Comparison of ENCODE assay signal across 8 cellular contexts in genomic region chr17:77542551-77543490, GRCh38.
DNase-seq lines count a peak whose midpoint lies in the region; ATAC-seq and FAIRE-seq lines count a peak whose summit lies in the region.

No MANE protein-coding gene starts in this region.

- no peak overlapping the region for H3K27ac ChIP-seq in mesendoderm (ENCODE audit: low read depth, low read length)

- no peak overlapping the region for H3K4ac ChIP-seq in mesendoderm (ENCODE audit: low read depth, low read length)

- H3K23ac ChIP-seq in mesendoderm (ENCODE audit: low read length), result no peak overlapping the region

- H4K8ac ChIP-seq in mesendoderm (ENCODE audit: low read depth, low read length), result no peak overlapping the region

- no peaks in the 10 kb centered on the region for H3K79me2 ChIP-seq in mesendoderm (ENCODE audit: control insufficient read depth, insufficient read depth, low read length)

- no CpG with 5 or more reads among the region's 13 CpGs for WGBS in mesendoderm (ENCODE audit: extremely low coverage, insufficient coverage, low lambda C conversion rate)

- no peak overlapping the region for H2BK15ac ChIP-seq in mesendoderm (replicated peaks; ENCODE audit: low read depth)

- no peaks in the 10 kb centered on the region for H3K79me1 ChIP-seq in mesendoderm (ENCODE audit: low read length)

- H3K4me3 ChIP-seq in mesendoderm (ENCODE audit: low read length), result no peak overlapping the region

- H3K56ac ChIP-seq in mesendoderm (ENCODE audit: low read length), result no peak overlapping the region

- no peak overlapping the region for H3K18ac ChIP-seq in mesendoderm (ENCODE audit: low read length)

- FAIRE-seq in endometrium (lab: Jason Lieb, UNC), result peak; percentile 43

- DNase-seq in CD1c-positive myeloid dendritic cell (ENCODE audit: extremely low spot score) (peak; percentile 83), HS-5 (ENCODE audit: low read depth) (peak; percentile 35), NCI-H82 (lab: John Stamatoyannopoulos, UW) (peak; percentile 98), mesendoderm (peak; percentile 95)
- DNase-seq in activated CD8-positive, alpha-beta memory T cell treated with anti-CD3 and anti-CD28 coated beads for 1 hour (ENCODE audit: extremely low read depth in 1 of 2, low read depth in 1 of 2), result peak; percentile 24 to 46
- DNase-seq in stimulated activated CD8-positive, alpha-beta memory T cell treated with anti-CD3 and anti-CD28 coated beads, Interleukin-4, amount 100 ng/mL, for 24 hours (ENCODE audit: low read depth), result peak; percentile 33

- H3K27me3 ChIP-seq in mesendoderm (ENCODE audit: insufficient read depth, low read length, poor library complexity), result no peaks in the 10 kb centered on the region

- H3K36me3 ChIP-seq in mesendoderm (ENCODE audit: control insufficient read depth, insufficient read depth, low read length), result no peaks in the 10 kb centered on the region

- no peak overlapping the region for H3K4me2 ChIP-seq in mesendoderm (ENCODE audit: low read length)

- peaks cover 2% of the 10 kb centered on the region for H3K4me1 ChIP-seq in mesendoderm (ENCODE audit: control insufficient read depth, low read depth, low read length)

- H3K9ac ChIP-seq in mesendoderm (ENCODE audit: low read length), result no peak overlapping the region

- no peak overlapping the region for H2BK5ac ChIP-seq in mesendoderm (ENCODE audit: low read length)

- H2BK120ac ChIP-seq in mesendoderm (ENCODE audit: low read depth, low read length), result no peak overlapping the region

- H2AK5ac ChIP-seq in mesendoderm (ENCODE audit: low read length), result no peak overlapping the region

- H4K5ac ChIP-seq in mesendoderm (ENCODE audit: low read length), result no peak overlapping the region

- no peak for ATAC-seq in GM18511 (IDR thresholded peaks at IDR 0.05; ENCODE audit: unreplicated experiment)

Comparison
In these comparisons a context has a peak if more than half of its experiments do, and no peak if none do; other contexts are left out.
1. DNase-seq: peak in every context shown above with its lines; median percentile 98 in NCI-H82; 95 in mesendoderm; 83 in CD1c-positive myeloid dendritic cell; 35 in HS-5; 35 in activated CD8-positive, alpha-beta memory T cell treated with anti-CD3 and anti-CD28 coated beads for 1 hour; 33 in stimulated activated CD8-positive, alpha-beta memory T cell treated with anti-CD3 and anti-CD28 coated beads, Interleukin-4, amount 100 ng/mL, for 24 hours.